ENCODE assay signal across 10 cellular contexts in genomic region chr10:95230677-95231586, GRCh38. TPM values are rescaled to one million over a fixed set of nuclear protein-coding genes. Genes with fewer than 3 reads are reported as not detected.
A peak's percentile ranks its signal among the peaks of the same experiment; 100 is the strongest.
DNase-seq lines count a peak whose midpoint lies in the region; ATAC-seq, FAIRE-seq and TF ChIP-seq lines count a peak whose summit lies in the region.
"Not testable (repeated sequence)": the region's sequence is repeated elsewhere in the genome, so short reads cannot be mapped to it uniquely, and the experiment has no call there.
"Had no signal": no experiment of that assay in that cellular context is flagged by ENCODE, and none has a peak within 500 bp of the region (broad histone marks: within the 10 kb centered on the region; RNA-seq: fewer than 3 reads in every experiment).

No MANE protein-coding gene starts in this region.

- H3K4me1 Mint-ChIP-seq in progenitor cell of endocrine pancreas (ENCODE audit: low read depth) = peaks cover 20% of the 10 kb centered on the region

- H3K4me3 Mint-ChIP-seq in progenitor cell of endocrine pancreas (ENCODE audit: low read depth) = peak overlapping the region; percentile 98

- not testable (repeated sequence) for FAIRE-seq in keratinocyte (lab: Jason Lieb, UNC)

- H3K36me3 Mint-ChIP-seq in progenitor cell of endocrine pancreas (ENCODE audit: insufficient read depth) = peaks cover 12% of the 10 kb centered on the region

- peak; percentile 58 for ATAC-seq in HG02642 (IDR thresholded peaks at IDR 0.05; ENCODE audit: poor library complexity, unreplicated experiment)

- TF ChIP-seq RAD21 in SK-N-SH (IDR thresholded peaks at IDR 0.05; ENCODE audit: low read length) = not testable (repeated sequence)

- not testable (repeated sequence) for TF ChIP-seq EP300 in SK-N-SH (IDR thresholded peaks at IDR 0.05; ENCODE audit: borderline replicate concordance in 1 of 2, low read depth in 1 of 2, low read length in 1 of 2)

- peak overlapping the region in 1 of 2 experiments; percentile 31; a peak in 1 of 4 replicates for H3K4me3 ChIP-seq in SK-N-SH (ENCODE audit: low read depth in 2 of 2, low read length in 1 of 2)
- H3K4me3 ChIP-seq in effector memory CD4-positive, alpha-beta T cell (ENCODE audit: insufficient read depth, low read depth, low read length, poor library complexity, severe bottlenecking) = peak overlapping the region; percentile 19
- H3K4me3 ChIP-seq in keratinocyte (ENCODE audit: control insufficient read depth in 2 of 3, extremely low read depth in 1 of 3, insufficient read depth in 2 of 3, low read depth in 1 of 3, low read length in 3 of 3) = not testable (repeated sequence)

- not testable (repeated sequence) for H2AFZ ChIP-seq in SK-N-SH (ENCODE audit: low read depth); keratinocyte (ENCODE audit: control insufficient read depth, low read length)

- H3K4me2 ChIP-seq in SK-N-SH (peak overlapping the region; percentile 74), keratinocyte (ENCODE audit: control insufficient read depth, extremely low read depth, insufficient read depth, low read depth, low read length) (peak overlapping the region; percentile 75)

- H3K79me2 ChIP-seq in SK-N-SH (ENCODE audit: insufficient read depth); keratinocyte (ENCODE audit: control insufficient read depth, insufficient read depth, low read length): not testable (repeated sequence)

- H3K9me3 Mint-ChIP-seq in progenitor cell of endocrine pancreas (ENCODE audit: low read depth) = not testable (repeated sequence)

- CTCF ChIA-PET in SK-N-SH (lab: Yijun Ruan, JAX) = interaction anchor here (1.1 to 2.2 kb wide), 4 partner anchors 12 to 46 kb away, joined by 4 to 7 read pairs (median 4); no protein-coding TSS in a partner anchor

- H3K36me3 ChIP-seq in SK-N-SH (replicated peaks in 1 of 2; ENCODE audit: control insufficient read depth in 1 of 2, insufficient read depth in 2 of 2, low read length in 1 of 2); effector memory CD4-positive, alpha-beta T cell (ENCODE audit: control insufficient read depth, insufficient read depth, low read length): not testable (repeated sequence)
- H3K36me3 ChIP-seq in keratinocyte (ENCODE audit: control insufficient read depth in 2 of 2, extremely low read depth in 1 of 2, insufficient read depth in 2 of 2, low read length in 2 of 2) = peaks cover 12 to 14% of the 10 kb centered on the region in 2 experiments

- peak overlapping the region; percentile 82 to 99 for H3K27ac ChIP-seq in SK-N-SH (ENCODE audit: low read depth in 2 of 2, low read length in 1 of 2)
- H3K27ac ChIP-seq in effector memory CD4-positive, alpha-beta T cell (ENCODE audit: insufficient read depth, low read length, poor library complexity, severe bottlenecking) = not testable (repeated sequence)
- peak overlapping the region; percentile 88 for H3K27ac ChIP-seq in keratinocyte (ENCODE audit: control insufficient read depth, insufficient read depth, low read length)

- dilution Hi-C loops in keratinocyte (cut with MboI; ENCODE audit: extremely low pct_ligation_motif_present, low sequenced_read_pairs) = not testable (repeated sequence)

- not testable (repeated sequence) for H3K9me3 ChIP-seq in SK-N-SH; effector memory CD4-positive, alpha-beta T cell (ENCODE audit: control insufficient read depth, low read length); keratinocyte (ENCODE audit: control insufficient read depth, low read depth, low read length)

- POLR2A ChIA-PET in SK-N-SH (lab: Yijun Ruan, JAX) = not testable (repeated sequence)

- peaks cover 38% of the 10 kb centered on the region for H3F3A ChIP-seq in SK-N-SH (replicated peaks; ENCODE audit: insufficient read depth)

- not testable (repeated sequence) for H3K27me3 Mint-ChIP-seq in progenitor cell of endocrine pancreas

- H3K4me1 ChIP-seq in SK-N-SH (ENCODE audit: control insufficient read depth in 1 of 2, insufficient read depth in 2 of 2, low read depth in 1 of 2, low read length in 1 of 2) (peaks cover 5 to 23% of the 10 kb centered on the region in 2 experiments; a peak in 3 of 4 replicates), keratinocyte (ENCODE audit: control insufficient read depth, extremely low read depth, insufficient read depth, low read length) (peaks cover 30% of the 10 kb centered on the region)
- not testable (repeated sequence) for H3K4me1 ChIP-seq in effector memory CD4-positive, alpha-beta T cell (ENCODE audit: control insufficient read depth, insufficient read depth, low read length, poor library complexity, severe bottlenecking)

- TF ChIP-seq CTCF in SK-N-SH (IDR thresholded peaks at IDR 0.05); keratinocyte (optimal IDR thresholded peaks at IDR 0.05 in 1 of 3, IDR thresholded peaks at IDR 0.05 in 1 of 3, conservative IDR thresholded peaks at IDR 0.05 in 1 of 3; ENCODE audit: extremely low read depth in 1 of 3, insufficient read depth in 2 of 3, low read length in 3 of 3); progenitor cell of endocrine pancreas (IDR thresholded peaks at IDR 0.05; ENCODE audit: unreplicated experiment): not testable (repeated sequence)

- not testable (repeated sequence) for H3K9ac ChIP-seq in SK-N-SH
- peak overlapping the region; percentile 1 for H3K9ac ChIP-seq in keratinocyte (ENCODE audit: control insufficient read depth, extremely low read depth, insufficient read depth, low read length)

- H3K27ac Mint-ChIP-seq in progenitor cell of endocrine pancreas = peak overlapping the region; percentile 98

- not testable (repeated sequence) for H4K20me1 ChIP-seq in SK-N-SH (ENCODE audit: insufficient read depth); keratinocyte (ENCODE audit: control insufficient read depth, extremely low read depth, insufficient read depth, low read length)

- not testable (repeated sequence) for H3K27me3 ChIP-seq in SK-N-SH (ENCODE audit: insufficient read depth); effector memory CD4-positive, alpha-beta T cell (replicated peaks; ENCODE audit: control insufficient read depth, insufficient read depth, low read length, poor library complexity, severe bottlenecking); keratinocyte (ENCODE audit: control insufficient read depth, extremely low read depth, insufficient read depth, low read length)

- DNase-seq in ELF-1 (ENCODE audit: low read depth, low spot score) = peak; percentile 92
- peak; percentile 69 for DNase-seq in SK-N-SH
- peak; percentile 74 for DNase-seq in activated effector memory CD4-positive, alpha-beta T cell treated with anti-CD3 and anti-CD28 coated beads, Interleukin-2, amount 50 U/mL, for 16 hours
- not testable (repeated sequence) for DNase-seq in effector memory CD4-positive, alpha-beta T cell; keratinocyte (ENCODE audit: low read depth, low spot score)
- peak; percentile 63 for DNase-seq in progenitor cell of endocrine pancreas (ENCODE audit: low spot score, unreplicated experiment)
- DNase-seq in stimulated activated naive CD4-positive, alpha-beta T cell (lab: John Stamatoyannopoulos, UW) = peak in 5 of 6 experiments; percentile 2 to 62 (median 28)

- H3K9me2 ChIP-seq in SK-N-SH = not testable (repeated sequence)

- WGBS in SK-N-SH (ENCODE audit: low lambda C conversion rate) = 77% methylated on average over 29 of the region's 36 CpGs

- H3K9me1 ChIP-seq in keratinocyte (ENCODE audit: control insufficient read depth, extremely low read depth, insufficient read depth, low read length) = not testable (repeated sequence)

TF ChIP-seq in SK-N-SH, 30 proteins besides CTCF, POLR2A, EP300 and RAD21:
- peak; percentile 58; the same call in 1 of the 2 replicates for TF ChIP-seq NRF1 (IDR thresholded peaks at IDR 0.05; ENCODE audit: low read depth, low read length)

RNA-seq across cellular contexts. Expression of gene ACSM6, which starts 36.9 kb away (rescaled TPM):
- polyA plus RNA-seq in SK-N-SH (2012; rRNA removed) = not detected in 2 replicates
- polyA plus RNA-seq in SK-N-SH (2012; cell fraction: cytosol; rRNA removed) = not detected in 2 replicates
- polyA plus RNA-seq in SK-N-SH (2012; cell fraction: nucleus; rRNA removed) = not detected in 2 replicates
- 0.04 TPM in 1 of 3 replicates, not detected in the others for polyA plus RNA-seq in keratinocyte
- not detected for polyA plus RNA-seq in keratinocyte (2011; ENCODE audit: low read depth)
- polyA plus RNA-seq in keratinocyte (2011; cell fraction: cytosol; rRNA removed) = not detected in 2 replicates
- polyA plus RNA-seq in keratinocyte (2011; cell fraction: nucleus; rRNA removed) = not detected in 2 replicates
- polyA plus RNA-seq in keratinocyte (2012; ENCODE audit: low replicate concordance) = not detected in 2 replicates
- polyA minus RNA-seq in keratinocyte = not detected in 3 replicates
- polyA minus RNA-seq in keratinocyte (2011; cell fraction: cytosol; rRNA and poly(A)+ RNA removed) = not detected
- not detected in 2 replicates for polyA minus RNA-seq in keratinocyte (2011; cell fraction: nucleus; rRNA and poly(A)+ RNA removed)
- total RNA-seq in progenitor cell of endocrine pancreas = not detected in 2 replicates
- total RNA-seq: Calu3, temporal lobe had no signal

RNA-seq across cellular contexts. Expression of gene PDLIM1, which starts 59.9 kb away (rescaled TPM):
- polyA plus RNA-seq in SK-N-SH (2012; rRNA removed) (74.4 and 97.2 TPM in 2 replicates), keratinocyte (200 to 450 TPM (median 298 TPM) in 3 replicates)
- polyA plus RNA-seq in SK-N-SH (2012; cell fraction: cytosol; rRNA removed) = 89.3 and 96.8 TPM in 2 replicates
- 68.2 and 70.4 TPM in 2 replicates for polyA plus RNA-seq in SK-N-SH (2012; cell fraction: nucleus; rRNA removed)
- 152 TPM for polyA plus RNA-seq in keratinocyte (2011; ENCODE audit: low read depth)
- polyA plus RNA-seq in keratinocyte (2011; cell fraction: cytosol; rRNA removed) = 550 and 564 TPM in 2 replicates
- polyA plus RNA-seq in keratinocyte (2011; cell fraction: nucleus; rRNA removed) = 299 and 342 TPM in 2 replicates
- polyA plus RNA-seq in keratinocyte (2012; ENCODE audit: low replicate concordance) = 367 and 421 TPM in 2 replicates
- 372 to 462 TPM (median 381 TPM) in 3 replicates for polyA minus RNA-seq in keratinocyte
- 329 TPM for polyA minus RNA-seq in keratinocyte (2011; cell fraction: cytosol; rRNA and poly(A)+ RNA removed)
- polyA minus RNA-seq in keratinocyte (2011; cell fraction: nucleus; rRNA and poly(A)+ RNA removed) = 92.1 and 192 TPM in 2 replicates
- 113 and 118 TPM in 2 replicates for total RNA-seq in progenitor cell of endocrine pancreas
